Comparison of ENCODE assay signal across 2 cellular contexts in the genomic region with DNA sequence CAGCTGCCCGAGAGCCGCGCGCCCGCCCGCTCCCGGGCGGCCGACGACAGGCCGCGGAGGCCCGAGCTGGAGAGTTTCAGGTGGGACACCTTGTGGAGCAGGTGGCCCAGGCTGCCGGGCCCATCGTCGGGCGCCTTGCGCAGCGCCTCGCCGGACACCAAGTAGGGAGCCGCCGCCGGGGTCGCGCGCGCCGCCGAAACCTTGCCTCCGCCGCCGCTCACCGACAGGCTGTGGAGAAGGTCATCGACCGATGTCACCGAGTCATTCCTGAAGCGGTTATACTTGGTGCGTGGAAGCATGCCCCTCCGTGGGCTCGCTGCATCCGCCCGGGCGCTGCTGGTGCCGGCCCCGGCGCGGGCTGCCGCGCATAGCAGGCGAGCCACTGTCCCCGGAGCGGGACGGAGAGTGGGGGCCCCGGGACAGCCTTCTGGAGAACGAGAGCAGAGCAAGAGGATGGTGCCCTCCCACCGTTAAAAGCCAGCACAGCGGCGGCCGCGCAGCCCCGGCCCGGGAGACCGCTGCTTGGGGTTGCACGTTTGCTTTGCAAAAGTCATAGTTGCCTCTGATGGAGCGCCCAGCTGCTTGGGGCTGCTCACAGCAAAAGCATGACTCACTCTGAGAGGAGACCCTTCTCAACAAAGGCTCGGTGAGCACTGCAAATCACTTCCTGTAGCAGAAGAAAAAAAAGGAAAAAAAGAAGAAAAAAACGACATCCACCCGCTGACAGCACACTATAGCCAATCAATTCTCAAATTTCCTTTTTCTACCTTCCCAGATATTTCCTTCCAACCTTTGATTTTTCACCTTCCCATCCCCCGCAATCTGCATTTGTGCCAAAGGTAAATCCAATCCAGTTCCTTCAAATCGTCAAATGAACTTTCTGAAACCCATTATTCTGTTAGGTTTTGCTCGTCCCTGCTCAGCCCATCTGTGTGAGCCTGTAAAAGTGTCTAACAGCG.
A peak's percentile ranks its signal among the peaks of the same experiment; 100 is the strongest.
TF ChIP-seq lines count a peak whose summit lies in the region.

A gene with protein sequence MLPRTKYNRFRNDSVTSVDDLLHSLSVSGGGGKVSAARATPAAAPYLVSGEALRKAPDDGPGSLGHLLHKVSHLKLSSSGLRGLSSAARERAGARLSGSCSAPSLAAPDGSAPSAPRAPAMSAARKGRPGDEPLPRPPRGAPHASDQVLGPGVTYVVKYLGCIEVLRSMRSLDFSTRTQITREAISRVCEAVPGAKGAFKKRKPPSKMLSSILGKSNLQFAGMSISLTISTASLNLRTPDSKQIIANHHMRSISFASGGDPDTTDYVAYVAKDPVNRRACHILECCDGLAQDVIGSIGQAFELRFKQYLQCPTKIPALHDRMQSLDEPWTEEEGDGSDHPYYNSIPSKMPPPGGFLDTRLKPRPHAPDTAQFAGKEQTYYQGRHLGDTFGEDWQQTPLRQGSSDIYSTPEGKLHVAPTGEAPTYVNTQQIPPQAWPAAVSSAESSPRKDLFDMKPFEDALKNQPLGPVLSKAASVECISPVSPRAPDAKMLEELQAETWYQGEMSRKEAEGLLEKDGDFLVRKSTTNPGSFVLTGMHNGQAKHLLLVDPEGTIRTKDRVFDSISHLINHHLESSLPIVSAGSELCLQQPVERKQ (minus strand): TSS at position 657 of the 959 bp plus-strand sequence. CDS start 358 bp downstream, at position 299.

TF ChIP-seq in GM12878, 131 proteins besides CTCF, POLR2A, EP300 and RAD21:
- TF ChIP-seq YY1 (IDR thresholded peaks at IDR 0.05; ENCODE audit: low read depth, low read length) (no peak), SUZ12 (IDR thresholded peaks at IDR 0.05; ENCODE audit: unreplicated experiment) (peak; percentile 79)

TF ChIP-seq in HepG2, 621 proteins besides CTCF, POLR2A, EP300 and RAD21:
- TF ChIP-seq, protein P1, sequence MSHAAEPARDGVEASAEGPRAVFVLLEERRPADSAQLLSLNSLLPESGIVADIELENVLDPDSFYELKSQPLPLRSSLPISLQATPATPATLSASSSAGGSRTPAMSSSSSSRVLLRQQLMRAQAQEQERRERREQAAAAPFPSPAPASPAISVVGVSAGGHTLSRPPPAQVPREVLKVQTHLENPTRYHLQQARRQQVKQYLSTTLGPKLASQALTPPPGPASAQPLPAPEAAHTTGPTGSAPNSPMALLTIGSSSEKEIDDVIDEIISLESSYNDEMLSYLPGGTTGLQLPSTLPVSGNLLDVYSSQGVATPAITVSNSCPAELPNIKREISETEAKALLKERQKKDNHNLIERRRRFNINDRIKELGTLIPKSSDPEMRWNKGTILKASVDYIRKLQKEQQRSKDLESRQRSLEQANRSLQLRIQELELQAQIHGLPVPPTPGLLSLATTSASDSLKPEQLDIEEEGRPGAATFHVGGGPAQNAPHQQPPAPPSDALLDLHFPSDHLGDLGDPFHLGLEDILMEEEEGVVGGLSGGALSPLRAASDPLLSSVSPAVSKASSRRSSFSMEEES (CRISPR knock-in tag; IDR thresholded peaks at IDR 0.05), result no peak
- TF ChIP-seq FOSL2 (CRISPR knock-in tag; IDR thresholded peaks at IDR 0.05) (peak; percentile 37; the same call in 1 of the 2 replicates), ZNF326 (CRISPR knock-in tag; IDR thresholded peaks at IDR 0.05; ENCODE audit: borderline replicate concordance) (no peak), HNRNPLL (IDR thresholded peaks at IDR 0.05; ENCODE audit: low read depth, low read length, poor library complexity, severe bottlenecking) (peak; percentile 22), ZNF180 (CRISPR knock-in tag; IDR thresholded peaks at IDR 0.05; ENCODE audit: borderline replicate concordance, low read depth) (no peak), ZNF619 (CRISPR knock-in tag; IDR thresholded peaks at IDR 0.05) (no peak), AGO2 (optimal IDR thresholded peaks at IDR 0.05; ENCODE audit: low read depth, low read length) (peak; percentile 20), ARNT2 (CRISPR knock-in tag; IDR thresholded peaks at IDR 0.05; ENCODE audit: low read depth) (no peak), SNRNP70 (IDR thresholded peaks at IDR 0.05; ENCODE audit: low read depth, low read length) (no peak), CBX2 (IDR thresholded peaks at IDR 0.05; ENCODE audit: low read depth, low read length) (0 out of 2 replicates have a peak, but pooled peaks have one; percentile 73), CBX2 (CRISPR knock-in tag; IDR thresholded peaks at IDR 0.05; ENCODE audit: low read depth) (no peak), HDAC2 (CRISPR knock-in tag; IDR thresholded peaks at IDR 0.05) (no peak), RXRB (CRISPR knock-in tag; IDR thresholded peaks at IDR 0.05; ENCODE audit: borderline replicate concordance) (no peak), ETV5 (CRISPR knock-in tag; IDR thresholded peaks at IDR 0.05; ENCODE audit: borderline replicate concordance) (no peak), ZNF382 (CRISPR knock-in tag; IDR thresholded peaks at IDR 0.05; ENCODE audit: borderline replicate concordance) (no peak), NBN (conservative IDR thresholded peaks at IDR 0.05) (no peak), CEBPG (CRISPR knock-in tag; IDR thresholded peaks at IDR 0.05) (no peak), ZNF772 (CRISPR knock-in tag; IDR thresholded peaks at IDR 0.05) (no peak), ZNF768 (CRISPR knock-in tag; IDR thresholded peaks at IDR 0.05) (peak; percentile 25; the same call in 1 of the 2 replicates), ZNF577 (CRISPR knock-in tag; IDR thresholded peaks at IDR 0.05; ENCODE audit: borderline replicate concordance, low read depth) (no peak), ZNF12 (CRISPR knock-in tag; IDR thresholded peaks at IDR 0.05) (no peak)
- TF ChIP-seq, protein P2, sequence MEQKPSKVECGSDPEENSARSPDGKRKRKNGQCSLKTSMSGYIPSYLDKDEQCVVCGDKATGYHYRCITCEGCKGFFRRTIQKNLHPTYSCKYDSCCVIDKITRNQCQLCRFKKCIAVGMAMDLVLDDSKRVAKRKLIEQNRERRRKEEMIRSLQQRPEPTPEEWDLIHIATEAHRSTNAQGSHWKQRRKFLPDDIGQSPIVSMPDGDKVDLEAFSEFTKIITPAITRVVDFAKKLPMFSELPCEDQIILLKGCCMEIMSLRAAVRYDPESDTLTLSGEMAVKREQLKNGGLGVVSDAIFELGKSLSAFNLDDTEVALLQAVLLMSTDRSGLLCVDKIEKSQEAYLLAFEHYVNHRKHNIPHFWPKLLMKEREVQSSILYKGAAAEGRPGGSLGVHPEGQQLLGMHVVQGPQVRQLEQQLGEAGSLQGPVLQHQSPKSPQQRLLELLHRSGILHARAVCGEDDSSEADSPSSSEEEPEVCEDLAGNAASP (CRISPR knock-in tag; IDR thresholded peaks at IDR 0.05; ENCODE audit: borderline replicate concordance), result no peak
- TF ChIP-seq, protein P3, sequence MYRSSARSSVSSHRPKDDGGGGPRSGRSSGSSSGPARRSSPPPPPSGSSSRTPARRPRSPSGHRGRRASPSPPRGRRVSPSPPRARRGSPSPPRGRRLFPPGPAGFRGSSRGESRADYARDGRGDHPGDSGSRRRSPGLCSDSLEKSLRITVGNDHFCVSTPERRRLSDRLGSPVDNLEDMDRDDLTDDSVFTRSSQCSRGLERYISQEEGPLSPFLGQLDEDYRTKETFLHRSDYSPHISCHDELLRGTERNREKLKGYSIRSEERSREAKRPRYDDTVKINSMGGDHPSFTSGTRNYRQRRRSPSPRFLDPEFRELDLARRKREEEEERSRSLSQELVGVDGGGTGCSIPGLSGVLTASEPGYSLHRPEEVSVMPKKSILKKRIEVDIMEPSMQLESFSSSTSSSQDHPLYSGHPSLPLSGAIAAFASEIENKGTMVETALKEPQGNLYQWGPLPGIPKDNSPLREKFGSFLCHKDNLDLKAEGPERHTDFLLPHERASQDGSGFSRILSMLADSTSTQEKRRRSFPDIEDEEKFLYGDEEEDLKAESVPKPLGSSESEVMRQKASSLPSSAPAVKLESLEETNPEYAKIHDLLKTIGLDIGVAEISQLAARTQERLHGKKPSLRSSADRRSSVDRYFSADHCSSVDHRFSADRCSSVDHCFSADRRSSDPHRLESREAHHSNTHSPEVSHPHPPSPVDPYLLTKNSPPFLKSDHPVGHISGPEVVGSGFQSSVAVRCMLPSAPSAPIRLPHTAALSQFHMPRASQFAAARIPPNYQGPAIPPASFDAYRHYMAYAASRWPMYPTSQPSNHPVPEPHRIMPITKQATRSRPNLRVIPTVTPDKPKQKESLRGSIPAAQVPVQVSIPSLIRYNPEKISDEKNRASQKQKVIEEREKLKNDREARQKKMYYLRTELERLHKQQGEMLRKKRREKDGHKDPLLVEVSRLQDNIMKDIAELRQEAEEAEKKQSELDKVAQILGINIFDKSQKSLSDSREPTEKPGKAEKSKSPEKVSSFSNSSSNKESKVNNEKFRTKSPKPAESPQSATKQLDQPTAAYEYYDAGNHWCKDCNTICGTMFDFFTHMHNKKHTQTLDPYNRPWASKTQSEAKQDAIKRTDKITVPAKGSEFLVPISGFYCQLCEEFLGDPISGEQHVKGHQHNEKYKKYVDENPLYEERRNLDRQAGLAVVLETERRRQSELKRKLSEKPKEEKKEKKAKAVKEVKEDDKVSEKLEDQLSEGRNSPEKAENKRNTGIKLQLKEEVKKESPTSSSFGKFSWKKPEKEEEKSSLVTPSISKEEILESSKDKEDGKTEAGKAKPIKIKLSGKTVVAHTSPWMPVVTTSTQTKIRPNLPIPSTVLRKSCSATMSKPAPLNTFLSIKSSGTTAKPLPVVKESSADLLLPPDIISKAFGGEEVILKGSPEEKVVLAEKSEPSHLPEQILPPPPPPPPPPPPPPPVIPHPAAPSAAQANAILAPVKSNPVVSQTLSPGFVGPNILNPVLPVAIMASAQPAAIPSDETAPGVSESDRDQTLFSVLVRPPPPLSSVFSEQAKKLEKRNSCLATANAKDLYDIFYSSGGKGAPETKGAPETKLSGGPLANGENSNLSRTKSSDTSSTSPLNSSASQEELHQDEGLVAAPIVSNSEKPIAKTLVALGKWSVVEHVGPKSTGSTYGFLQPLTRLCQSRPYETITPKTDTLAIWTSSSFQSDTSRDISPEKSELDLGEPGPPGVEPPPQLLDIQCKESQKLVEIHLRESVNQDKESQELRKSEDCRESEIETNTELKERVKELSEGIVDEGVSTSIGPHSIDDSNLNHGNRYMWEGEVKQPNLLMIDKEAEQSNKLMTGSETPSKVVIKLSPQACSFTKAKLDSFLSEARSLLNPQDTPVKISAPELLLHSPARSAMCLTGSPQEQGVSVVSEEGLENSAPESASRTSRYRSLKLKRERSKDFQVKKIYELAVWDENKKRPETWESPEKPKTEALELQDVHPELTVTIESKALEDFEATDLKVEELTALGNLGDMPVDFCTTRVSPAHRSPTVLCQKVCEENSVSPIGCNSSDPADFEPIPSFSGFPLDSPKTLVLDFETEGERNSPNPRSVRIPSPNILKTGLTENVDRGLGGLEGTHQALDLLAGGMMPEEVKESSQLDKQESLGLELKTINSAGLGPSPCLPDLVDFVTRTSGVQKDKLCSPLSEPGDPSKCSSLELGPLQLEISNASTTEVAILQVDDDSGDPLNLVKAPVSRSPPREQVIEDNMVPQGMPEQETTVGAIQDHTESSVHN (CRISPR knock-in tag; IDR thresholded peaks at IDR 0.05), result no peak
- TF ChIP-seq, protein P4, sequence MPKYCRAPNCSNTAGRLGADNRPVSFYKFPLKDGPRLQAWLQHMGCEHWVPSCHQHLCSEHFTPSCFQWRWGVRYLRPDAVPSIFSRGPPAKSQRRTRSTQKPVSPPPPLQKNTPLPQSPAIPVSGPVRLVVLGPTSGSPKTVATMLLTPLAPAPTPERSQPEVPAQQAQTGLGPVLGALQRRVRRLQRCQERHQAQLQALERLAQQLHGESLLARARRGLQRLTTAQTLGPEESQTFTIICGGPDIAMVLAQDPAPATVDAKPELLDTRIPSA (CRISPR knock-in tag; IDR thresholded peaks at IDR 0.05; ENCODE audit: borderline replicate concordance), result no peak
- TF ChIP-seq, protein P5, sequence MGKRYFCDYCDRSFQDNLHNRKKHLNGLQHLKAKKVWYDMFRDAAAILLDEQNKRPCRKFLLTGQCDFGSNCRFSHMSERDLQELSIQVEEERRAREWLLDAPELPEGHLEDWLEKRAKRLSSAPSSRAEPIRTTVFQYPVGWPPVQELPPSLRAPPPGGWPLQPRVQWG (CRISPR knock-in tag; IDR thresholded peaks at IDR 0.05; ENCODE audit: borderline replicate concordance, low read depth), result no peak
- TF ChIP-seq, protein P6, sequence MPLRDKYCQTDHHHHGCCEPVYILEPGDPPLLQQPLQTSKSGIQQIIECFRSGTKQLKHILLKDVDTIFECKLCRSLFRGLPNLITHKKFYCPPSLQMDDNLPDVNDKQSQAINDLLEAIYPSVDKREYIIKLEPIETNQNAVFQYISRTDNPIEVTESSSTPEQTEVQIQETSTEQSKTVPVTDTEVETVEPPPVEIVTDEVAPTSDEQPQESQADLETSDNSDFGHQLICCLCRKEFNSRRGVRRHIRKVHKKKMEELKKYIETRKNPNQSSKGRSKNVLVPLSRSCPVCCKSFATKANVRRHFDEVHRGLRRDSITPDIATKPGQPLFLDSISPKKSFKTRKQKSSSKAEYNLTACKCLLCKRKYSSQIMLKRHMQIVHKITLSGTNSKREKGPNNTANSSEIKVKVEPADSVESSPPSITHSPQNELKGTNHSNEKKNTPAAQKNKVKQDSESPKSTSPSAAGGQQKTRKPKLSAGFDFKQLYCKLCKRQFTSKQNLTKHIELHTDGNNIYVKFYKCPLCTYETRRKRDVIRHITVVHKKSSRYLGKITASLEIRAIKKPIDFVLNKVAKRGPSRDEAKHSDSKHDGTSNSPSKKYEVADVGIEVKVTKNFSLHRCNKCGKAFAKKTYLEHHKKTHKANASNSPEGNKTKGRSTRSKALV (CRISPR knock-in tag; IDR thresholded peaks at IDR 0.05), result peak; percentile 90
